16 cellular contexts compared by ENCODE assay signal in genomic region chr3:71446260-71446659, GRCh38.
DNase-seq lines count a peak whose midpoint lies in the region; ATAC-seq and TF ChIP-seq lines count a peak whose summit lies in the region.
"Had no signal": no experiment of that assay in that cellular context is flagged by ENCODE, and none has a peak within 500 bp of the region (broad histone marks: within the 10 kb centered on the region; RNA-seq: fewer than 3 reads in every experiment).

No MANE protein-coding gene starts in this region.

- intact Hi-C loops in testis (cut with DNase I; ENCODE audit: low total_unique reads) = no loop called here

- no peak overlapping the region for H3K4me3 ChIP-seq in HEK293 (ENCODE audit: low read depth, low read length)
- no peak overlapping the region for H3K4me3 ChIP-seq in neutrophil (ENCODE audit: low read depth in 1 of 2, low read length in 1 of 2)
- H3K4me3 ChIP-seq in testis = no peak overlapping the region
- H3K4me3 ChIP-seq: dorsolateral prefrontal cortex, hepatocyte, psoas muscle had no signal

- H3K36me3 ChIP-seq in HEK293 (ENCODE audit: control insufficient read depth in 2 of 2, insufficient read depth in 1 of 2, low read length in 2 of 2) (no peaks in the 10 kb centered on the region), neutrophil (no peaks in the 10 kb centered on the region), testis (ENCODE audit: low read depth, missing control alignments) (no peaks in the 10 kb centered on the region)

- H3K27ac Mint-ChIP-seq in T-helper 2 cell treated with Interferon-gamma antibody and Interleukin-4, amounts not matched to agents 5 μg/mL and 100 μg/mL, for 36 hours = peak overlapping the region; percentile 68
- H3K27ac Mint-ChIP-seq in activated naive CD4-positive, alpha-beta T cell treated with anti-CD3 and anti-CD28 coated beads, Interleukin-2, amount 50 U/mL, for 72 hours = peak overlapping the region; percentile 13 to 96
- H3K27ac Mint-ChIP-seq: WTC11 had no signal

- peaks cover 19% of the 10 kb centered on the region for H3K36me3 Mint-ChIP-seq in T-helper 2 cell treated with Interferon-gamma antibody and Interleukin-4, amounts not matched to agents 5 μg/mL and 100 μg/mL, for 36 hours (ENCODE audit: low read depth)
- peaks cover 5 to 11% of the 10 kb centered on the region in 2 donors for H3K36me3 Mint-ChIP-seq in activated naive CD4-positive, alpha-beta T cell treated with anti-CD3 and anti-CD28 coated beads, Interleukin-2, amount 50 U/mL, for 72 hours
- H3K36me3 Mint-ChIP-seq: WTC11 had no signal

- H3K4me1 Mint-ChIP-seq in T-helper 2 cell treated with Interferon-gamma antibody and Interleukin-4, amounts not matched to agents 5 μg/mL and 100 μg/mL, for 36 hours (ENCODE audit: low read depth) = peaks cover 86% of the 10 kb centered on the region

- no peaks in the 10 kb centered on the region for H3K9me3 Mint-ChIP-seq in T-helper 2 cell treated with Interferon-gamma antibody and Interleukin-4, amounts not matched to agents 5 μg/mL and 100 μg/mL, for 36 hours
- H3K9me3 Mint-ChIP-seq in activated naive CD4-positive, alpha-beta T cell treated with anti-CD3 and anti-CD28 coated beads, Interleukin-2, amount 50 U/mL, for 72 hours = no peaks in the 10 kb centered on the region
- H3K9me3 Mint-ChIP-seq: WTC11 had no signal

- WGBS in testis, 2 donors = 95 to 96% methylated on average over 4 of the region's 4 CpGs

- ATAC-seq in activated naive CD4-positive, alpha-beta T cell treated with anti-CD3 and anti-CD28 coated beads, Interleukin-2, amount 50 U/mL, for 72 hours = no peak
- ATAC-seq in GM19023 (IDR thresholded peaks at IDR 0.05; ENCODE audit: unreplicated experiment) = no peak
- ATAC-seq: WTC11 had no signal

- H3K27me3 Mint-ChIP-seq in T-helper 2 cell treated with Interferon-gamma antibody and Interleukin-4, amounts not matched to agents 5 μg/mL and 100 μg/mL, for 36 hours (ENCODE audit: low read depth) = no peaks in the 10 kb centered on the region

- H3K4me1 ChIP-seq in HEK293 (ENCODE audit: control insufficient read depth, insufficient read depth, low read length) (no peaks in the 10 kb centered on the region), neutrophil (ENCODE audit: control insufficient read depth in 1 of 2, insufficient read depth in 1 of 2, low read depth in 1 of 2, low read length in 1 of 2) (peaks cover 79 to 80% of the 10 kb centered on the region in 2 experiments), testis (no peaks in the 10 kb centered on the region)

- H3K27me3 ChIP-seq in neutrophil (no peaks in the 10 kb centered on the region), testis (no peaks in the 10 kb centered on the region)
- H3K27me3 ChIP-seq: dorsolateral prefrontal cortex, hepatocyte had no signal

- DNase-seq in T-helper 2 cell treated with Interferon-gamma antibody and Interleukin-4, amounts not matched to agents 5 μg/mL and 100 μg/mL, for 36 hours (ENCODE audit: low spot score) = no peak
- DNase-seq in T-helper 2 cell = no peak
- no peak for DNase-seq in activated naive CD4-positive, alpha-beta T cell treated with anti-CD3 and anti-CD28 coated beads, Interleukin-2, amount 50 U/mL, for 72 hours (ENCODE audit: low spot score in 2 of 2)
- DNase-seq in activated gamma-delta T cell (lab: John Stamatoyannopoulos, UW) = no peak
- no peak for DNase-seq in testis
- DNase-seq: COR-L47, dorsolateral prefrontal cortex, KG1, NCI-H446 treated with DMSO at 0.1 percent for 48 hours, psoas muscle, SK-N-SH had no signal

- CTCF ChIA-PET in HEK293 (lab: Yijun Ruan, JAX) = no interaction called here

- POLR2A ChIA-PET in HEK293 (lab: Yijun Ruan, JAX) = no interaction called here

- TF ChIP-seq POLR2A in testis (IDR thresholded peaks at IDR 0.05) = no peak

- H3K9me3 ChIP-seq in HEK293 (ENCODE audit: control insufficient read depth, insufficient read depth, low read depth, low read length) = no peaks in the 10 kb centered on the region
- H3K9me3 ChIP-seq in neutrophil = no peaks in the 10 kb centered on the region
- H3K9me3 ChIP-seq in testis = no peaks in the 10 kb centered on the region
- H3K9me3 ChIP-seq: psoas muscle, SK-N-SH had no signal

- H3K27ac ChIP-seq in HEK293 (ENCODE audit: extremely low read depth, low read depth, low read length) (no peak overlapping the region), neutrophil (peak overlapping the region; percentile 99), testis (no peak overlapping the region)
- H3K27ac ChIP-seq: dorsolateral prefrontal cortex, hepatocyte, psoas muscle had no signal

- H3K4me3 Mint-ChIP-seq in T-helper 2 cell treated with Interferon-gamma antibody and Interleukin-4, amounts not matched to agents 5 μg/mL and 100 μg/mL, for 36 hours = peak overlapping the region; percentile 14
- H3K4me3 Mint-ChIP-seq: WTC11 had no signal

- TF ChIP-seq CTCF in HEK293 (tag by site-specific recombination; IDR thresholded peaks at IDR 0.05) = no peak
- no peak for TF ChIP-seq CTCF in neutrophil (IDR thresholded peaks at IDR 0.05)
- TF ChIP-seq CTCF in testis (IDR thresholded peaks at IDR 0.05) = no peak

TF ChIP-seq in HEK293, 187 proteins besides CTCF, POLR2A, EP300 and RAD21:
- peak; percentile 70 for TF ChIP-seq GLIS1 (tag by site-specific recombination; IDR thresholded peaks at IDR 0.05)
- TF ChIP-seq ZNF423 (tag by site-specific recombination; IDR thresholded peaks at IDR 0.05) = peak; percentile 35; the same call in 1 of the 2 replicates
- TF ChIP-seq ZNF624 (tag by site-specific recombination; IDR thresholded peaks at IDR 0.05) = no peak
